Comparison of ENCODE assay signal across 1 cellular context in the genomic region with DNA sequence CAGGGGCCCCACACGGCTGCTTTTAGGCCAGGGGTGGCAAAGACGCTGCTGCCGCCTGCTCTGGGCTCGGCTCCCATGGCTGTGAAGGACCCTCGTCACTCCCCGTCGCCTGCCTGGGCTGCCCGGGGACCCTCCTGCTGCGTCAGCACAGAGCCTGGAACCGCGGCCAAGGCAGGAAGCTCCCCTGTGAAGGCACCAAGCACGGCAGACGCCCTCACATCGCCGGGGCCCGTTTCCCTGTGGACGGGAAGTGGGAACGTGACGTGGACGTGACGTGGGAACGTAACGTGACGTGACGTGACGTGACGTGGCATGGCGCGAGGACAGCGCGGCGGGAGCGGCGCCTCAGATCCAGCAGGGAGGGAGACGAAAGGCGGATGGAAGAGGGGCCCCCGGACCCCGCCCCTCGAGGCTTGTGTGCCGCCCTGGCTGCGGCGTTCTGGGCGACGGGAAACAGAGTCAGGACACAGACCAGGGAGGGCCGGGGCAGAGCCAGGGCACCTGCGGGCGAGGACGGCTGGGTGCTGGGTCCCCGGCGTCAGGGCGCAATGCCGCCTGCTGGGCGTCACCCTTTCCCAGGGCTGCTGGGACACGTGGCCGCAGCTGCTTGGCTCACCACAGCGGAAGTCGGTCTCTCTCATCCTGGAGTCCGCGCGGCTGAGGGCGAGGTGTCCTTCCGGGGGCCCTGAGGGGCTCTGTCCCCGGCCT.
TF ChIP-seq lines count a peak whose summit lies in the region.

No MANE protein-coding gene starts in this region.

TF ChIP-seq in K562, 482 proteins besides CTCF, POLR2A, EP300 and RAD21 (continued from another document):
- TF ChIP-seq ZNF347 (CRISPR knock-in tag; IDR thresholded peaks at IDR 0.05; ENCODE audit: low read depth) (no peak), CXXC5 (CRISPR knock-in tag; IDR thresholded peaks at IDR 0.05) (peak; percentile 88), ZNF282 (CRISPR knock-in tag; IDR thresholded peaks at IDR 0.05) (no peak), AFF4 (CRISPR knock-in tag; IDR thresholded peaks at IDR 0.05) (no peak), POLR2G (IDR thresholded peaks at IDR 0.05; ENCODE audit: low read depth, low read length) (peak; percentile 29; the same call in 1 of the 2 replicates), TAF15 (IDR thresholded peaks at IDR 0.05; ENCODE audit: low read depth, low read length) (no peak), PHF8 (IDR thresholded peaks at IDR 0.05; ENCODE audit: borderline replicate concordance, low read length) (peak; percentile 17; the same call in 1 of the 2 replicates), MAFG (tag; conservative IDR thresholded peaks at IDR 0.05) (no peak), ZMIZ1 (IDR thresholded peaks at IDR 0.05; ENCODE audit: low read depth in 2 of 2, low read length in 2 of 2) (no peak), E2F6 (IDR thresholded peaks at IDR 0.05; ENCODE audit: borderline replicate concordance in 1 of 2, extremely low read depth in 1 of 2, insufficient read depth in 1 of 2, insufficient read length in 1 of 2, low read depth in 1 of 2, low read length in 1 of 2, poor library complexity in 1 of 2, severe bottlenecking in 1 of 2) (peak; percentile 38 to 66), TEAD4 (IDR thresholded peaks at IDR 0.05; ENCODE audit: low read length) (no peak), TEAD4 (CRISPR knock-in tag; IDR thresholded peaks at IDR 0.05; ENCODE audit: borderline replicate concordance) (no peak), CAMTA2 (CRISPR knock-in tag; conservative IDR thresholded peaks at IDR 0.05) (no peak)
- TF ChIP-seq, protein P1, sequence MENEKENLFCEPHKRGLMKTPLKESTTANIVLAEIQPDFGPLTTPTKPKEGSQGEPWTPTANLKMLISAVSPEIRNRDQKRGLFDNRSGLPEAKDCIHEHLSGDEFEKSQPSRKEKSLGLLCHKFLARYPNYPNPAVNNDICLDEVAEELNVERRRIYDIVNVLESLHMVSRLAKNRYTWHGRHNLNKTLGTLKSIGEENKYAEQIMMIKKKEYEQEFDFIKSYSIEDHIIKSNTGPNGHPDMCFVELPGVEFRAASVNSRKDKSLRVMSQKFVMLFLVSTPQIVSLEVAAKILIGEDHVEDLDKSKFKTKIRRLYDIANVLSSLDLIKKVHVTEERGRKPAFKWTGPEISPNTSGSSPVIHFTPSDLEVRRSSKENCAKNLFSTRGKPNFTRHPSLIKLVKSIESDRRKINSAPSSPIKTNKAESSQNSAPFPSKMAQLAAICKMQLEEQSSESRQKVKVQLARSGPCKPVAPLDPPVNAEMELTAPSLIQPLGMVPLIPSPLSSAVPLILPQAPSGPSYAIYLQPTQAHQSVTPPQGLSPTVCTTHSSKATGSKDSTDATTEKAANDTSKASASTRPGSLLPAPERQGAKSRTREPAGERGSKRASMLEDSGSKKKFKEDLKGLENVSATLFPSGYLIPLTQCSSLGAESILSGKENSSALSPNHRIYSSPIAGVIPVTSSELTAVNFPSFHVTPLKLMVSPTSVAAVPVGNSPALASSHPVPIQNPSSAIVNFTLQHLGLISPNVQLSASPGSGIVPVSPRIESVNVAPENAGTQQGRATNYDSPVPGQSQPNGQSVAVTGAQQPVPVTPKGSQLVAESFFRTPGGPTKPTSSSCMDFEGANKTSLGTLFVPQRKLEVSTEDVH (IDR thresholded peaks at IDR 0.05; ENCODE audit: low read depth, partially characterized antibody) = peak; percentile 57
- TF ChIP-seq, protein P2, sequence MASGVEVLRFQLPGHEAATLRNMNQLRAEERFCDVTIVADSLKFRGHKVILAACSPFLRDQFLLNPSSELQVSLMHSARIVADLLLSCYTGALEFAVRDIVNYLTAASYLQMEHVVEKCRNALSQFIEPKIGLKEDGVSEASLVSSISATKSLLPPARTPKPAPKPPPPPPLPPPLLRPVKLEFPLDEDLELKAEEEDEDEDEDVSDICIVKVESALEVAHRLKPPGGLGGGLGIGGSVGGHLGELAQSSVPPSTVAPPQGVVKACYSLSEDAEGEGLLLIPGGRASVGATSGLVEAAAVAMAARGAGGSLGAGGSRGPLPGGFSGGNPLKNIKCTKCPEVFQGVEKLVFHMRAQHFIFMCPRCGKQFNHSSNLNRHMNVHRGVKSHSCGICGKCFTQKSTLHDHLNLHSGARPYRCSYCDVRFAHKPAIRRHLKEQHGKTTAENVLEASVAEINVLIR (CRISPR knock-in tag; IDR thresholded peaks at IDR 0.05) = peak; percentile 91
